In the genomic region with DNA sequence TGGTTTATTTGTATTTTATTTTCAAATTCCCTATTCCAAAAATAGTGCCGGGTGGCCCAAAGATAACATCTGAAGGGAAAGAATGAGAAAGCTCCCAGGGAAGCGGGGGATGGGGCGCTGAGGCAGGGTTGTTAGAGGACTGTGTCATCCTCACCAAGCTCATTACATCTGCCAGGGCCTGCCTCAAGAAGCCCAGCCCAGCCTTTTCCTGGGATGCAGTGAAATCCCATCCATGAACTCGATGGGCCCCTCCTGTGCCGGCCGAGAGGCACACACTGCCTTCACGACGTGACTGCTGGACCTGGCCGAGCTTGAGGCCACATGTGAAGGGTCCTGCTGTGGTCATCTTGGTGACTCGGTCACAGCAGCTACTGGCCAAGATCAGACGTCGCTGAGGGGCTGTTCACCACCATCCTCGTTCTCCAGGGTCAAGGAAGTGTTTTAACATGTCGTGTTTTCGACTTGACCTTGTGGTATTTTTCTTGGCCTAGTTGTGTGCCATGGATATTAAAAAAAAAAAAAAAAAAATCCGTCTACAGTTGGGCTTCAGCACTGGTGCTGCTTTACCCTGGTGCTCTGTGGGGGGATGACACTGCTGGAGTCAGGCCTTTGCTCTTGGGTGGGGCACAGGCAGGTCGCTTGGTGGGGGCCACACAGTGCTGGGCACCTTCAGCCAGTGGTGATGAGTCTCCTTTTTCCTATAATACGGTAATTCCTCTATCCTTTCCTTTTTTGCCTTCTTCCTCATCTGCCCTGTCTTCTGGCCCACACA, we compare ENCODE assay signal across 10 cellular contexts. TPM values are rescaled to one million over a fixed set of nuclear protein-coding genes. Genes with fewer than 3 reads are reported as not detected.
DNase-seq lines count a peak whose midpoint lies in the region; ATAC-seq and TF ChIP-seq lines count a peak whose summit lies in the region.
"Had no signal": no experiment of that assay in that cellular context is flagged by ENCODE, and none has a peak within 500 bp of the region (broad histone marks: within the 10 kb centered on the region; RNA-seq: fewer than 3 reads in every experiment).

No MANE protein-coding gene starts in this region.

- no peaks in the 10 kb centered on the region for H3K27me3 ChIP-seq in esophagus (ENCODE audit: control insufficient read depth in 1 of 2, insufficient read depth in 2 of 2, low read length in 2 of 2)

- DNase-seq in AG08396 (ENCODE audit: low spot score) = peak; percentile 81
- peak; percentile 87 for DNase-seq in myocyte (ENCODE audit: low read depth)
- no peak for DNase-seq in NCI-H69 (lab: John Stamatoyannopoulos, UW)
- no peak for DNase-seq in NCI-H2196 treated with DMSO at 0.1 percent for 48 hours (lab: John Stamatoyannopoulos, UW; ENCODE audit: unreplicated experiment)
- DNase-seq in NCI-H2227 treated with DMSO at 0.1 percent for 48 hours (lab: John Stamatoyannopoulos, UW) = no peak
- DNase-seq in omental fat pad (ENCODE audit: low spot score) = no peak
- DNase-seq: DND-41, NCI-H187 had no signal

- no peak overlapping the region for H3K4me3 ChIP-seq in esophagus (ENCODE audit: low read depth in 1 of 2, low read length in 2 of 2)

- peaks cover 8 to 33% of the 10 kb centered on the region in 2 donors for H3K36me3 ChIP-seq in esophagus (ENCODE audit: control insufficient read depth in 2 of 2, insufficient read depth in 2 of 2, low read length in 1 of 2)

- peak overlapping the region; percentile 61 to 85 for H3K27ac ChIP-seq in esophagus (ENCODE audit: low read depth in 2 of 2, low read length in 1 of 2)

- H3K4me1 ChIP-seq in esophagus (ENCODE audit: control insufficient read depth in 2 of 2, insufficient read depth in 2 of 2, low read length in 1 of 2) = peaks cover 4 to 17% of the 10 kb centered on the region in 2 donors

- no peaks in the 10 kb centered on the region for H3K9me3 ChIP-seq in esophagus (ENCODE audit: control insufficient read depth in 2 of 2, insufficient read depth in 1 of 2, low read depth in 1 of 2, low read length in 1 of 2)

- ATAC-seq in omental fat pad (ENCODE audit: low FRiP score) = no peak

- 69 to 73% methylated on average over 18 of the region's 18 CpGs for WGBS in esophagus, 2 donors

- TF ChIP-seq CTCF in omental fat pad (IDR thresholded peaks at IDR 0.05) = no peak

TF ChIP-seq in PFSK-1, 5 proteins besides CTCF, POLR2A, EP300 and RAD21:
- TF ChIP-seq TAF1 (IDR thresholded peaks at IDR 0.05; ENCODE audit: borderline replicate concordance, insufficient read depth, low read length) (peak; percentile 33; the same call in 1 of the 2 replicates), SIN3A (IDR thresholded peaks at IDR 0.05; ENCODE audit: borderline replicate concordance, insufficient read depth, low read length) (no peak)

RNA-seq across cellular contexts. Expression of a gene that starts 4.9 kb away (rescaled TPM):
- polyA plus RNA-seq in PFSK-1 (2012; ENCODE audit: insufficient read length, low read depth) = 24.6 TPM
- polyA plus RNA-seq in esophagus = 1 to 10 TPM; 5.0 to 9.3 TPM
- 35.8 and 36.7 TPM in 2 replicates for total RNA-seq in myocyte
- 24.9 TPM for polyA plus RNA-seq in myocyte (2012)
- total RNA-seq in omental fat pad = 10 to 100 TPM; 10.9 to 18.3 (median 13.4) TPM

RNA-seq across cellular contexts. Expression of a gene that starts 22.2 kb away (rescaled TPM):
- polyA plus RNA-seq in PFSK-1 (2012; ENCODE audit: insufficient read length, low read depth) = 62.1 TPM
- 10 to 100 TPM; 10.1 to 24.0 TPM for polyA plus RNA-seq in esophagus
- total RNA-seq in myocyte = 9.6 and 17.2 TPM in 2 replicates
- 30.1 TPM for polyA plus RNA-seq in myocyte (2012)
- total RNA-seq in omental fat pad = 10 to 100 TPM in 3 of 4 donors, 1 to 10 TPM in 1; 6.8 to 16.6 (median 11.1) TPM

Comparison
In these comparisons a context has a peak if more than half of its experiments do, and no peak if none do; other contexts are left out.
1. DNase-seq: peak in AG08396 (single experiment) and myocyte (single experiment); none in NCI-H69 (single experiment), NCI-H2196 treated with DMSO at 0.1 percent for 48 hours (single experiment), NCI-H2227 treated with DMSO at 0.1 percent for 48 hours (single experiment) and omental fat pad (single experiment).